1 cellular context compared by ENCODE assay signal in genomic region chr14:39203659-39204606, GRCh38.
TF ChIP-seq lines count a peak whose summit lies in the region.

No MANE protein-coding gene starts in this region.

TF ChIP-seq in HepG2, 621 proteins besides CTCF, POLR2A, EP300 and RAD21 (continued from another document and continues in another):
- TF ChIP-seq ZNF800 (CRISPR knock-in tag; IDR thresholded peaks at IDR 0.05) (no peak), SNAI1 (CRISPR knock-in tag; IDR thresholded peaks at IDR 0.05; ENCODE audit: borderline replicate concordance) (0 out of 2 replicates have a peak, but pooled peaks have one; percentile 29), MXI1 (IDR thresholded peaks at IDR 0.05; ENCODE audit: borderline replicate concordance, low read depth, low read length) (no peak), WIZ (CRISPR knock-in tag; IDR thresholded peaks at IDR 0.05) (no peak), ZNF33B (CRISPR knock-in tag; IDR thresholded peaks at IDR 0.05) (no peak), RARG (CRISPR knock-in tag; IDR thresholded peaks at IDR 0.05; ENCODE audit: low read depth) (no peak), SMAD9 (CRISPR knock-in tag; IDR thresholded peaks at IDR 0.05) (0 out of 2 replicates have a peak, but pooled peaks have one; percentile 43), HMG20B (CRISPR knock-in tag; conservative IDR thresholded peaks at IDR 0.05) (no peak), SAFB2 (CRISPR knock-in tag; IDR thresholded peaks at IDR 0.05; ENCODE audit: borderline replicate concordance, low read depth) (no peak), NKX3-1 (CRISPR knock-in tag; IDR thresholded peaks at IDR 0.05) (no peak), ZNF782 (CRISPR knock-in tag; IDR thresholded peaks at IDR 0.05; ENCODE audit: borderline replicate concordance) (no peak), ZNF281 (CRISPR knock-in tag; IDR thresholded peaks at IDR 0.05; ENCODE audit: borderline replicate concordance) (peak; percentile 94), ZNF83 (CRISPR knock-in tag; IDR thresholded peaks at IDR 0.05; ENCODE audit: borderline replicate concordance) (no peak), REL (CRISPR knock-in tag; conservative IDR thresholded peaks at IDR 0.05) (no peak), RBFOX2 (IDR thresholded peaks at IDR 0.05; ENCODE audit: low read depth, low read length) (no peak), JARID2 (CRISPR knock-in tag; IDR thresholded peaks at IDR 0.05; ENCODE audit: insufficient replicate concordance) (no peak), ZNF773 (CRISPR knock-in tag; IDR thresholded peaks at IDR 0.05; ENCODE audit: borderline replicate concordance) (no peak), ZNF550 (CRISPR knock-in tag; IDR thresholded peaks at IDR 0.05; ENCODE audit: borderline replicate concordance) (no peak), NR1H2 (CRISPR knock-in tag; IDR thresholded peaks at IDR 0.05; ENCODE audit: borderline replicate concordance, low read depth) (no peak), HOXA3 (CRISPR knock-in tag; IDR thresholded peaks at IDR 0.05) (no peak), MXD4 (CRISPR knock-in tag; IDR thresholded peaks at IDR 0.05) (no peak), RELA (CRISPR knock-in tag; IDR thresholded peaks at IDR 0.05) (no peak), ZNF670 (CRISPR knock-in tag; IDR thresholded peaks at IDR 0.05; ENCODE audit: borderline replicate concordance) (no peak), KDM1A (CRISPR knock-in tag; IDR thresholded peaks at IDR 0.05) (no peak), ZNF546 (CRISPR knock-in tag; conservative IDR thresholded peaks at IDR 0.05) (no peak), ZNF264 (CRISPR knock-in tag; IDR thresholded peaks at IDR 0.05) (no peak), CREBL2 (CRISPR knock-in tag; IDR thresholded peaks at IDR 0.05; ENCODE audit: borderline replicate concordance) (0 out of 2 replicates have a peak, but pooled peaks have one; percentile 58), ZNF768 (CRISPR knock-in tag; IDR thresholded peaks at IDR 0.05) (no peak), CENPBD1 (CRISPR knock-in tag; IDR thresholded peaks at IDR 0.05; ENCODE audit: borderline replicate concordance, low read depth) (no peak), ZFYVE20 (CRISPR knock-in tag; IDR thresholded peaks at IDR 0.05; ENCODE audit: borderline replicate concordance, low read depth) (no peak), ZNF577 (CRISPR knock-in tag; IDR thresholded peaks at IDR 0.05; ENCODE audit: borderline replicate concordance, low read depth) (no peak), ETS1 (CRISPR knock-in tag; IDR thresholded peaks at IDR 0.05) (no peak), MED8 (CRISPR knock-in tag; IDR thresholded peaks at IDR 0.05; ENCODE audit: insufficient replicate concordance) (no peak), BORCS8-MEF2B (CRISPR knock-in tag; IDR thresholded peaks at IDR 0.05) (no peak), HMGXB3 (CRISPR knock-in tag; IDR thresholded peaks at IDR 0.05; ENCODE audit: borderline replicate concordance) (no peak), CC2D1A (CRISPR knock-in tag; IDR thresholded peaks at IDR 0.05) (no peak), U2AF1 (optimal IDR thresholded peaks at IDR 0.05; ENCODE audit: low read depth, low read length) (no peak), ZNF143 (CRISPR knock-in tag; IDR thresholded peaks at IDR 0.05) (no peak)
- TF ChIP-seq, protein P1, sequence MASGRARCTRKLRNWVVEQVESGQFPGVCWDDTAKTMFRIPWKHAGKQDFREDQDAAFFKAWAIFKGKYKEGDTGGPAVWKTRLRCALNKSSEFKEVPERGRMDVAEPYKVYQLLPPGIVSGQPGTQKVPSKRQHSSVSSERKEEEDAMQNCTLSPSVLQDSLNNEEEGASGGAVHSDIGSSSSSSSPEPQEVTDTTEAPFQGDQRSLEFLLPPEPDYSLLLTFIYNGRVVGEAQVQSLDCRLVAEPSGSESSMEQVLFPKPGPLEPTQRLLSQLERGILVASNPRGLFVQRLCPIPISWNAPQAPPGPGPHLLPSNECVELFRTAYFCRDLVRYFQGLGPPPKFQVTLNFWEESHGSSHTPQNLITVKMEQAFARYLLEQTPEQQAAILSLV (CRISPR knock-in tag; IDR thresholded peaks at IDR 0.05; ENCODE audit: borderline replicate concordance) = no peak
- TF ChIP-seq, protein P2, sequence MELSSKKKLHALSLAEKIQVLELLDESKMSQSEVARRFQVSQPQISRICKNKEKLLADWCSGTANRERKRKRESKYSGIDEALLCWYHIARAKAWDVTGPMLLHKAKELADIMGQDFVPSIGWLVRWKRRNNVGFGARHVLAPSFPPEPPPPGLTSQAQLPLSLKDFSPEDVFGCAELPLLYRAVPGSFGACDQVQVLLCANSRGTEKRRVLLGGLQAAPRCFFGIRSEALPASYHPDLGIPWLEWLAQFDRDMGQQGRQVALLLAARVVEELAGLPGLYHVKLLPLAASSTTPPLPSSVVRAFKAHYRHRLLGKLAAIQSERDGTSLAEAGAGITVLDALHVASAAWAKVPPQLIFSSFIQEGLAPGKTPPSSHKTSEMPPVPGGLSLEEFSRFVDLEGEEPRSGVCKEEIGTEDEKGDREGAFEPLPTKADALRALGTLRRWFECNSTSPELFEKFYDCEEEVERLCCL (CRISPR knock-in tag; IDR thresholded peaks at IDR 0.05; ENCODE audit: borderline replicate concordance) = no peak
- TF ChIP-seq, protein P3, sequence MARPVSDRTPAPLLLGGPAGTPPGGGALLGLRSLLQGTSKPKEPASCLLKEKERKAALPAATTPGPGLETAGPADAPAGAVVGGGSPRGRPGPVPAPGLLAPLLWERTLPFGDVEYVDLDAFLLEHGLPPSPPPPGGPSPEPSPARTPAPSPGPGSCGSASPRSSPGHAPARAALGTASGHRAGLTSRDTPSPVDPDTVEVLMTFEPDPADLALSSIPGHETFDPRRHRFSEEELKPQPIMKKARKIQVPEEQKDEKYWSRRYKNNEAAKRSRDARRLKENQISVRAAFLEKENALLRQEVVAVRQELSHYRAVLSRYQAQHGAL (CRISPR knock-in tag; IDR thresholded peaks at IDR 0.05; ENCODE audit: not compliant biosample characterization) = no peak
- TF ChIP-seq, protein P4, sequence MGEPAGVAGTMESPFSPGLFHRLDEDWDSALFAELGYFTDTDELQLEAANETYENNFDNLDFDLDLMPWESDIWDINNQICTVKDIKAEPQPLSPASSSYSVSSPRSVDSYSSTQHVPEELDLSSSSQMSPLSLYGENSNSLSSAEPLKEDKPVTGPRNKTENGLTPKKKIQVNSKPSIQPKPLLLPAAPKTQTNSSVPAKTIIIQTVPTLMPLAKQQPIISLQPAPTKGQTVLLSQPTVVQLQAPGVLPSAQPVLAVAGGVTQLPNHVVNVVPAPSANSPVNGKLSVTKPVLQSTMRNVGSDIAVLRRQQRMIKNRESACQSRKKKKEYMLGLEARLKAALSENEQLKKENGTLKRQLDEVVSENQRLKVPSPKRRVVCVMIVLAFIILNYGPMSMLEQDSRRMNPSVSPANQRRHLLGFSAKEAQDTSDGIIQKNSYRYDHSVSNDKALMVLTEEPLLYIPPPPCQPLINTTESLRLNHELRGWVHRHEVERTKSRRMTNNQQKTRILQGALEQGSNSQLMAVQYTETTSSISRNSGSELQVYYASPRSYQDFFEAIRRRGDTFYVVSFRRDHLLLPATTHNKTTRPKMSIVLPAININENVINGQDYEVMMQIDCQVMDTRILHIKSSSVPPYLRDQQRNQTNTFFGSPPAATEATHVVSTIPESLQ (CRISPR knock-in tag; conservative IDR thresholded peaks at IDR 0.05) = no peak
- TF ChIP-seq, protein P5, sequence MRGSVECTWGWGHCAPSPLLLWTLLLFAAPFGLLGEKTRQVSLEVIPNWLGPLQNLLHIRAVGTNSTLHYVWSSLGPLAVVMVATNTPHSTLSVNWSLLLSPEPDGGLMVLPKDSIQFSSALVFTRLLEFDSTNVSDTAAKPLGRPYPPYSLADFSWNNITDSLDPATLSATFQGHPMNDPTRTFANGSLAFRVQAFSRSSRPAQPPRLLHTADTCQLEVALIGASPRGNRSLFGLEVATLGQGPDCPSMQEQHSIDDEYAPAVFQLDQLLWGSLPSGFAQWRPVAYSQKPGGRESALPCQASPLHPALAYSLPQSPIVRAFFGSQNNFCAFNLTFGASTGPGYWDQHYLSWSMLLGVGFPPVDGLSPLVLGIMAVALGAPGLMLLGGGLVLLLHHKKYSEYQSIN (CRISPR knock-in tag; IDR thresholded peaks at IDR 0.05; ENCODE audit: borderline replicate concordance) = no peak
- TF ChIP-seq, protein P6, sequence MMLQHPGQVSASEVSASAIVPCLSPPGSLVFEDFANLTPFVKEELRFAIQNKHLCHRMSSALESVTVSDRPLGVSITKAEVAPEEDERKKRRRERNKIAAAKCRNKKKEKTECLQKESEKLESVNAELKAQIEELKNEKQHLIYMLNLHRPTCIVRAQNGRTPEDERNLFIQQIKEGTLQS (CRISPR knock-in tag; IDR thresholded peaks at IDR 0.05) = no peak; the same call in none of the 2 replicates
